Comparison of ENCODE assay signal across 19 cellular contexts in genomic region chr6:47495954-47496545, GRCh38.
"Had no signal": no experiment of that assay in that cellular context is flagged by ENCODE, and none has a peak within 500 bp of the region (broad histone marks: within the 10 kb centered on the region; RNA-seq: fewer than 3 reads in every experiment).

No MANE protein-coding gene starts in this region.

- H3K4me1 ChIP-seq: uterus had no signal

- H3K27me3 Mint-ChIP-seq: activated CD4-positive, alpha-beta T cell treated with anti-CD3 and anti-CD28 coated beads, Interleukin-2, amount 10 ng/mL, durations not matched to agents 24 days and 14 days; activated naive CD8-positive, alpha-beta T cell treated with anti-CD3 and anti-CD28 coated beads for 36 hours had no signal

- H3K4me3 Mint-ChIP-seq: activated CD4-positive, alpha-beta T cell treated with anti-CD3 and anti-CD28 coated beads, Interleukin-2, amount 10 ng/mL, durations not matched to agents 24 days and 14 days; activated CD8-positive, alpha-beta T cell treated with anti-CD3 and anti-CD28 coated beads, Interleukin-2, amount 10 ng/mL, durations not matched to agents 7 days and 5 days; activated naive CD8-positive, alpha-beta T cell treated with anti-CD3 and anti-CD28 coated beads for 36 hours; activated T-helper 1 cell treated with anti-CD3 and anti-CD28 coated beads, Interleukin-12 subunit alpha, Interleukin-12 subunit beta, Interleukin-2, Interleukin-4 antibody, amounts not matched to agents 30 ng/mL and 10 ng/mL and 1 ng/mL, durations not matched to agents 14 hours and 24 hours and 36 hours; neural progenitor cell; stimulated activated effector memory CD8-positive, alpha-beta T cell treated with anti-CD3 and anti-CD28 coated beads, Interleukin-12 subunit alpha, Interleukin-12 subunit beta, amount 100 ng/mL, for 72 hours had no signal

- DNase-seq: activated CD4-positive, alpha-beta T cell treated with anti-CD3 and anti-CD28 coated beads, Interleukin-2, amount 10 ng/mL, durations not matched to agents 24 days and 14 days; activated CD8-positive, alpha-beta memory T cell treated with anti-CD3 and anti-CD28 coated beads, Interleukin-2, amount 50 U/mL, for 48 hours; activated CD8-positive, alpha-beta T cell treated with anti-CD3 and anti-CD28 coated beads, Interleukin-2, amount 10 ng/mL, durations not matched to agents 7 days and 5 days; activated naive CD8-positive, alpha-beta T cell treated with anti-CD3 and anti-CD28 coated beads for 36 hours; amygdala; body of pancreas; caudate nucleus; effector CD4-positive, alpha-beta T cell; ovary; T1000; thyroid gland; uterus had no signal

- FAIRE-seq: keratinocyte had no signal

- H3K27ac ChIP-seq: body of pancreas, coronary artery, epithelial cell of prostate, neural progenitor cell, ovary, thyroid gland, uterus had no signal

- H3K4me2 ChIP-seq: neural progenitor cell had no signal

- H3K27ac Mint-ChIP-seq: activated CD4-positive, alpha-beta T cell treated with anti-CD3 and anti-CD28 coated beads, Interleukin-2, amount 10 ng/mL, durations not matched to agents 24 days and 14 days; activated CD8-positive, alpha-beta T cell treated with anti-CD3 and anti-CD28 coated beads, Interleukin-2, amount 10 ng/mL, durations not matched to agents 7 days and 5 days; activated naive CD8-positive, alpha-beta T cell treated with anti-CD3 and anti-CD28 coated beads for 36 hours; activated T-helper 1 cell treated with anti-CD3 and anti-CD28 coated beads, Interleukin-12 subunit alpha, Interleukin-12 subunit beta, Interleukin-2, Interleukin-4 antibody, amounts not matched to agents 30 ng/mL and 10 ng/mL and 1 ng/mL, durations not matched to agents 14 hours and 24 hours and 36 hours; neural progenitor cell; stimulated activated effector memory CD8-positive, alpha-beta T cell treated with anti-CD3 and anti-CD28 coated beads, Interleukin-12 subunit alpha, Interleukin-12 subunit beta, amount 100 ng/mL, for 72 hours had no signal

- H3K36me3 Mint-ChIP-seq: stimulated activated effector memory CD8-positive, alpha-beta T cell treated with anti-CD3 and anti-CD28 coated beads, Interleukin-12 subunit alpha, Interleukin-12 subunit beta, amount 100 ng/mL, for 72 hours had no signal

- H3K4me1 Mint-ChIP-seq: neural progenitor cell had no signal

- H3K4me3 ChIP-seq: body of pancreas, coronary artery, neural progenitor cell, ovary, thyroid gland, uterus had no signal

- H3K9me3 Mint-ChIP-seq: activated CD4-positive, alpha-beta T cell treated with anti-CD3 and anti-CD28 coated beads, Interleukin-2, amount 10 ng/mL, durations not matched to agents 24 days and 14 days; activated T-helper 1 cell treated with anti-CD3 and anti-CD28 coated beads, Interleukin-12 subunit alpha, Interleukin-12 subunit beta, Interleukin-2, Interleukin-4 antibody, amounts not matched to agents 30 ng/mL and 10 ng/mL and 1 ng/mL, durations not matched to agents 14 hours and 24 hours and 36 hours; stimulated activated effector memory CD8-positive, alpha-beta T cell treated with anti-CD3 and anti-CD28 coated beads, Interleukin-12 subunit alpha, Interleukin-12 subunit beta, amount 100 ng/mL, for 72 hours had no signal

- H3K9me3 ChIP-seq: body of pancreas, ovary, thyroid gland, uterus had no signal

- ATAC-seq: activated CD8-positive, alpha-beta T cell treated with anti-CD3 and anti-CD28 coated beads, Interleukin-2, amount 10 ng/mL, durations not matched to agents 7 days and 5 days; body of pancreas; left lobe of liver; stimulated activated effector memory CD8-positive, alpha-beta T cell treated with anti-CD3 and anti-CD28 coated beads, Interleukin-12 subunit alpha, Interleukin-12 subunit beta, amount 100 ng/mL, for 72 hours had no signal
